In the genomic region with DNA sequence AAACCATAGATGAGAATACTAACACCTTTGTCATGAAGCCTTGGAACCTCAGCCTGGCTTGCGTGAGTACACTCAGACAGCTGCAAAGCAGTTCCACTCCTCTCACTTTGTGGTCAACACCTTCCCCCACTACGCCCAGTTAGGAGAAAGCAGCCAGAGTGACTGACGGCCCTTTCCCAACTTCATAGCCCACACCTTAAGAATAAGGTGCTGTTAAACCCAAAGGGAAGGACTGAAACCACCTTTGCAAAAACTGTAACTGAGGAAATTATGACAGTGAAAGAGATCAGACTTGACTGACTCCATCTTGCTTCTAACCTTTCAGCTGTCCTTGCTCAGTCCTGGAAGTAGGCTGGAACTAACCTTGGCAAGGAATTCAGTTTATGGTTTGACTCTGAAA, we compare ENCODE assay signal across 8 cellular contexts. TPM values are rescaled to one million over a fixed set of nuclear protein-coding genes. Genes with fewer than 3 reads are reported as not detected.
DNase-seq lines count a peak whose midpoint lies in the region; ATAC-seq and TF ChIP-seq lines count a peak whose summit lies in the region.

No MANE protein-coding gene starts in this region.

- TF ChIP-seq CTCF in lung (IDR thresholded peaks at IDR 0.05; ENCODE audit: control extremely low read depth, extremely low read depth) (no peak), mesothelial cell of epicardium (IDR thresholded peaks at IDR 0.05; ENCODE audit: unreplicated experiment) (no peak)

- H3K4me3 ChIP-seq in lung = no peak overlapping the region

- peaks cover 0 to 1% of the 10 kb centered on the region in 2 donors for H3K9me3 ChIP-seq in lung (ENCODE audit: control insufficient read depth in 2 of 2, insufficient read depth in 1 of 2, low read length in 1 of 2)

- no peaks in the 10 kb centered on the region for H3K27me3 ChIP-seq in lung (ENCODE audit: control insufficient read depth, insufficient read depth)

- DNase-seq in lung (ENCODE audit: low spot score) (no peak), ecto neural progenitor cell (ENCODE audit: low spot score) (no peak), mesothelial cell of epicardium (ENCODE audit: low spot score in 2 of 2, unreplicated experiment in 2 of 2) (no peak), Kasumi-1 (lab: John Stamatoyannopoulos, UW) (no peak)

- no peaks in the 10 kb centered on the region for H3K27me3 Mint-ChIP-seq in T-helper 1 cell treated with Interleukin-12 subunit alpha and Interleukin-12 subunit beta and Interleukin-4 antibody, amounts not matched to agents 30 μg/mL and 1 μg/mL, for 36 hours (ENCODE audit: low read depth)
- no peaks in the 10 kb centered on the region for H3K27me3 Mint-ChIP-seq in stimulated activated memory B cell treated with anti-CD40 and anti-IgM and Interleukin-4, amounts not matched to agents 10 μg/mL and 1 μg/mL and 100 μg/mL, for 72 hours
- H3K27me3 Mint-ChIP-seq in mesothelial cell of epicardium (ENCODE audit: low read depth) = no peaks in the 10 kb centered on the region

- no peaks in the 10 kb centered on the region for H3K36me3 ChIP-seq in lung (ENCODE audit: control insufficient read depth in 2 of 2, insufficient read depth in 2 of 2, low read length in 2 of 2)

- H3K4me1 ChIP-seq in lung (ENCODE audit: control insufficient read depth in 2 of 2, insufficient read depth in 2 of 2, low read length in 2 of 2) = peaks cover 8 to 35% of the 10 kb centered on the region in 2 donors

- WGBS in lung, 2 donors = 59 to 64% methylated on average over 3 of the region's 3 CpGs

- peak overlapping the region; percentile 59 for H3K4me3 Mint-ChIP-seq in T-helper 1 cell treated with Interleukin-12 subunit alpha and Interleukin-12 subunit beta and Interleukin-4 antibody, amounts not matched to agents 30 μg/mL and 1 μg/mL, for 36 hours
- H3K4me3 Mint-ChIP-seq in stimulated activated memory B cell treated with anti-CD40 and anti-IgM and Interleukin-4, amounts not matched to agents 10 μg/mL and 1 μg/mL and 100 μg/mL, for 72 hours = no peak overlapping the region
- H3K4me3 Mint-ChIP-seq in mesothelial cell of epicardium = no peak overlapping the region

- H3K9me3 Mint-ChIP-seq in T-helper 1 cell treated with Interleukin-12 subunit alpha and Interleukin-12 subunit beta and Interleukin-4 antibody, amounts not matched to agents 30 μg/mL and 1 μg/mL, for 36 hours = peaks cover 24% of the 10 kb centered on the region
- peaks cover 8% of the 10 kb centered on the region for H3K9me3 Mint-ChIP-seq in stimulated activated memory B cell treated with anti-CD40 and anti-IgM and Interleukin-4, amounts not matched to agents 10 μg/mL and 1 μg/mL and 100 μg/mL, for 72 hours
- peaks cover 42% of the 10 kb centered on the region for H3K9me3 Mint-ChIP-seq in mesothelial cell of epicardium

- no peak overlapping the region for H3K27ac ChIP-seq in lung (ENCODE audit: low read depth in 1 of 2, low read length in 1 of 2)

- peaks cover 43% of the 10 kb centered on the region for H3K4me1 Mint-ChIP-seq in T-helper 1 cell treated with Interleukin-12 subunit alpha and Interleukin-12 subunit beta and Interleukin-4 antibody, amounts not matched to agents 30 μg/mL and 1 μg/mL, for 36 hours (ENCODE audit: low read depth)
- H3K4me1 Mint-ChIP-seq in stimulated activated memory B cell treated with anti-CD40 and anti-IgM and Interleukin-4, amounts not matched to agents 10 μg/mL and 1 μg/mL and 100 μg/mL, for 72 hours = peaks cover 45% of the 10 kb centered on the region
- H3K4me1 Mint-ChIP-seq in mesothelial cell of epicardium = no peaks in the 10 kb centered on the region

- peak; percentile 94 for ATAC-seq in GM18520 (IDR thresholded peaks at IDR 0.05; ENCODE audit: unreplicated experiment)
- ATAC-seq in GM21576 (IDR thresholded peaks at IDR 0.05; ENCODE audit: unreplicated experiment) = peak; percentile 75
- ATAC-seq in lung (ENCODE audit: insufficient read depth, low FRiP score) = peak; percentile 58
- no peak for ATAC-seq in stimulated activated memory B cell treated with anti-CD40 and anti-IgM and Interleukin-4, amounts not matched to agents 10 μg/mL and 1 μg/mL and 100 μg/mL, for 72 hours

- H3K27ac Mint-ChIP-seq in T-helper 1 cell treated with Interleukin-12 subunit alpha and Interleukin-12 subunit beta and Interleukin-4 antibody, amounts not matched to agents 30 μg/mL and 1 μg/mL, for 36 hours = peak overlapping the region; percentile 80
- H3K27ac Mint-ChIP-seq in stimulated activated memory B cell treated with anti-CD40 and anti-IgM and Interleukin-4, amounts not matched to agents 10 μg/mL and 1 μg/mL and 100 μg/mL, for 72 hours = no peak overlapping the region
- H3K27ac Mint-ChIP-seq in mesothelial cell of epicardium = no peak overlapping the region

- peaks cover 34% of the 10 kb centered on the region for H3K36me3 Mint-ChIP-seq in T-helper 1 cell treated with Interleukin-12 subunit alpha and Interleukin-12 subunit beta and Interleukin-4 antibody, amounts not matched to agents 30 μg/mL and 1 μg/mL, for 36 hours (ENCODE audit: low read depth)
- H3K36me3 Mint-ChIP-seq in stimulated activated memory B cell treated with anti-CD40 and anti-IgM and Interleukin-4, amounts not matched to agents 10 μg/mL and 1 μg/mL and 100 μg/mL, for 72 hours = peaks cover 40% of the 10 kb centered on the region
- H3K36me3 Mint-ChIP-seq in mesothelial cell of epicardium = peaks cover 55% of the 10 kb centered on the region

RNA-seq across cellular contexts. Expression of a gene that starts 13.7 kb away (rescaled TPM):
- total RNA-seq in lung (10 to 100 TPM; 41.6 to 66.0 TPM), mesothelial cell of epicardium (48.3 to 53.4 TPM (median 48.4 TPM) in 3 replicates)
- 10 to 100 TPM; 16.5 to 31.5 TPM for polyA plus RNA-seq in lung
